Comparison of ENCODE assay signal across 10 cellular contexts in genomic region chr13:99316657-99317244, GRCh38. TPM values are rescaled to one million over a fixed set of nuclear protein-coding genes. Genes with fewer than 3 reads are reported as not detected.
DNase-seq lines count a peak whose midpoint lies in the region; ATAC-seq, FAIRE-seq and TF ChIP-seq lines count a peak whose summit lies in the region.
"Had no signal": no experiment of that assay in that cellular context is flagged by ENCODE, and none has a peak within 500 bp of the region (broad histone marks: within the 10 kb centered on the region; RNA-seq: fewer than 3 reads in every experiment).

No MANE protein-coding gene starts in this region.

- no peak for TF ChIP-seq CTCF in CD8-positive, alpha-beta T cell (IDR thresholded peaks at IDR 0.05)
- no peak for TF ChIP-seq CTCF in Peyer's patch (IDR thresholded peaks at IDR 0.05)

- H3K27me3 ChIP-seq in CD8-positive, alpha-beta T cell (ENCODE audit: insufficient read depth, low read length): no peaks in the 10 kb centered on the region
- no peaks in the 10 kb centered on the region for H3K27me3 ChIP-seq in effector memory CD4-positive, alpha-beta T cell (replicated peaks; ENCODE audit: control insufficient read depth, insufficient read depth, low read length, poor library complexity, severe bottlenecking)
- no peaks in the 10 kb centered on the region for H3K27me3 ChIP-seq in Peyer's patch
- H3K27me3 ChIP-seq: breast epithelium had no signal

- peaks cover 73% of the 10 kb centered on the region for H3K4me1 Mint-ChIP-seq in CD8-positive, alpha-beta T cell (ENCODE audit: low read depth)

- POLR2A ChIA-PET in CD8-positive, alpha-beta T cell (lab: Charles Lee): no interaction called here

- H3K27ac Mint-ChIP-seq in CD8-positive, alpha-beta T cell: peak overlapping the region; percentile 88

- H3K4me3 ChIP-seq in CD8-positive, alpha-beta T cell (ENCODE audit: low read depth, low read length): no peak overlapping the region
- peak overlapping the region; percentile 3 for H3K4me3 ChIP-seq in effector memory CD4-positive, alpha-beta T cell (ENCODE audit: insufficient read depth, low read depth, low read length, poor library complexity, severe bottlenecking)
- no peak overlapping the region for H3K4me3 ChIP-seq in Peyer's patch
- H3K4me3 ChIP-seq: breast epithelium had no signal

- no peaks in the 10 kb centered on the region for H3K27me3 Mint-ChIP-seq in CD8-positive, alpha-beta T cell (ENCODE audit: low read depth)

- peaks cover 5% of the 10 kb centered on the region for H3K36me3 ChIP-seq in CD8-positive, alpha-beta T cell (ENCODE audit: insufficient read depth, low read length)
- peaks cover 7% of the 10 kb centered on the region for H3K36me3 ChIP-seq in effector memory CD4-positive, alpha-beta T cell (ENCODE audit: control insufficient read depth, insufficient read depth, low read length)
- peaks cover 0 to 12% (median 0%) of the 10 kb centered on the region in 3 donors for H3K36me3 ChIP-seq in Peyer's patch
- H3K36me3 ChIP-seq: breast epithelium had no signal

- H3K4me3 Mint-ChIP-seq in CD8-positive, alpha-beta T cell: no peak overlapping the region

- H3K4me1 ChIP-seq in CD8-positive, alpha-beta T cell (ENCODE audit: insufficient read depth, low read length): peaks cover 72% of the 10 kb centered on the region
- peaks cover 55% of the 10 kb centered on the region for H3K4me1 ChIP-seq in effector memory CD4-positive, alpha-beta T cell (ENCODE audit: control insufficient read depth, insufficient read depth, low read length, poor library complexity, severe bottlenecking)
- H3K4me1 ChIP-seq in Peyer's patch: peaks cover 0 to 15% (median 0%) of the 10 kb centered on the region in 4 donors
- H3K4me1 ChIP-seq: breast epithelium had no signal

- DNase-seq in CD8-positive, alpha-beta T cell: no peak
- DNase-seq in GM19239 (ENCODE audit: insufficient read length, low spot score) (no peak), NCI-H774 (lab: John Stamatoyannopoulos, UW) (peak; percentile 83), cerebellar nuclear complex (lab: John Stamatoyannopoulos, UW) (no peak), AG08395 (ENCODE audit: low spot score) (no peak), Peyer's patch (no peak)
- no peak for DNase-seq in effector memory CD4-positive, alpha-beta T cell

- ATAC-seq in CD8-positive, alpha-beta T cell: no peak
- ATAC-seq in HG02973 (IDR thresholded peaks at IDR 0.05; ENCODE audit: unreplicated experiment): no peak

- intact Hi-C loops in CD8-positive, alpha-beta T cell (cut with DNase I, micrococcal nuclease): no loop called here

- FAIRE-seq in GM19239 (lab: Jason Lieb, UNC): peak; percentile 55

- no peaks in the 10 kb centered on the region for H3K9me3 ChIP-seq in CD8-positive, alpha-beta T cell (ENCODE audit: low read length)
- no peaks in the 10 kb centered on the region for H3K9me3 ChIP-seq in effector memory CD4-positive, alpha-beta T cell (ENCODE audit: control insufficient read depth, low read length)
- H3K9me3 ChIP-seq in Peyer's patch: no peaks in the 10 kb centered on the region
- H3K9me3 ChIP-seq: breast epithelium had no signal

- TF ChIP-seq POLR2A in Peyer's patch (IDR thresholded peaks at IDR 0.05): no peak

- no peak overlapping the region for H3K27ac ChIP-seq in CD8-positive, alpha-beta T cell (ENCODE audit: low read depth, low read length)
- H3K27ac ChIP-seq in effector memory CD4-positive, alpha-beta T cell (ENCODE audit: insufficient read depth, low read length, poor library complexity, severe bottlenecking): peak overlapping the region; percentile 91
- no peak overlapping the region for H3K27ac ChIP-seq in Peyer's patch
- H3K27ac ChIP-seq: breast epithelium had no signal

- H3K9me3 Mint-ChIP-seq in CD8-positive, alpha-beta T cell: no peaks in the 10 kb centered on the region

- H3K36me3 Mint-ChIP-seq in CD8-positive, alpha-beta T cell: peaks cover 46% of the 10 kb centered on the region

- CTCF ChIA-PET in CD8-positive, alpha-beta T cell (lab: Charles Lee): interaction anchor here (1.5 kb wide), 1 partner anchor 120 kb away, joined by 3 read pairs; no protein-coding TSS in a partner anchor

RNA-seq across cellular contexts. Expression of gene GPR183, which starts 9.6 kb away (rescaled TPM):
- 10 to 100 TPM; 80.2 to 85.5 TPM for total RNA-seq in CD8-positive, alpha-beta T cell
- total RNA-seq in Peyer's patch: 10 to 100 TPM in 1 of 4 donors, 1 to 10 TPM in 3; 1.1 to 24.8 (median 3.9) TPM

RNA-seq across cellular contexts. Expression of gene GPR18, which starts 58.6 kb away (rescaled TPM):
- 10 to 100 TPM; 31.9 to 36.2 TPM for total RNA-seq in CD8-positive, alpha-beta T cell
- 1 to 10 TPM in 1 of 4 donors, under 1 TPM in 1, not detected in 2; 0.53 to 4.1 TPM for total RNA-seq in Peyer's patch
- total RNA-seq: kidney epithelial cell had no signal

Comparison
In these comparisons a context has a peak if more than half of its experiments do, and no peak if none do; other contexts are left out.
1. RNA of gene GPR18, which starts 58.6 kb away (total RNA-seq): 31.9 to 36.2 TPM in CD8-positive, alpha-beta T cell; 0.53 to 4.1 TPM in Peyer's patch; every median in the first group is over 4 times any median in the second.